8 cellular contexts compared by ENCODE assay signal in genomic region chr6:129774697-129775447, GRCh38.
DNase-seq lines count a peak whose midpoint lies in the region; ATAC-seq lines count a peak whose summit lies in the region.

No MANE protein-coding gene starts in this region.

- peak in 1 of 2 donors; percentile 27 for ATAC-seq in activated T-cell treated with anti-CD3 and anti-CD28 coated beads, Interleukin-2, amount 50 U/mL, for 72 hours (replicated peaks in 1 of 2)

- peaks cover 18% of the 10 kb centered on the region for H3K27me3 Mint-ChIP-seq in activated T-cell treated with anti-CD3 and anti-CD28 coated beads, Interleukin-2, amount 50 U/mL, for 72 hours (ENCODE audit: low read depth)

- no peaks in the 10 kb centered on the region for H3K4me1 Mint-ChIP-seq in activated T-cell treated with anti-CD3 and anti-CD28 coated beads, Interleukin-2, amount 50 U/mL, for 72 hours (ENCODE audit: low read depth)

- no peak overlapping the region for H3K4me3 Mint-ChIP-seq in activated T-cell treated with anti-CD3 and anti-CD28 coated beads, Interleukin-2, amount 50 U/mL, for 72 hours

- H3K9me3 Mint-ChIP-seq in activated T-cell treated with anti-CD3 and anti-CD28 coated beads, Interleukin-2, amount 50 U/mL, for 72 hours, result peaks cover 5 to 11% of the 10 kb centered on the region in 2 donors

- DNase-seq in NCI-H1417 (lab: John Stamatoyannopoulos, UW) (peak; percentile 43 to 77 (median 75)), NCI-H1417 treated with DMSO at 0.1 percent for 48 hours (lab: John Stamatoyannopoulos, UW) (no peak), HS-27A (ENCODE audit: low read depth) (peak; percentile 56), NOMO-1 treated with dmso at 0.1 percent for 144 hours (lab: John Stamatoyannopoulos, UW; ENCODE audit: unreplicated experiment) (peak; percentile 41), foreskin melanocyte (peak; percentile 73), non-pigmented ciliary epithelial cell (ENCODE audit: low read depth) (peak; percentile 60), ureter (ENCODE audit: low spot score) (peak; percentile 60)
- peak; percentile 52 to 60 for DNase-seq in activated T-cell treated with anti-CD3 and anti-CD28 coated beads, Interleukin-2, amount 50 U/mL, for 72 hours

- no peak overlapping the region for H3K27ac Mint-ChIP-seq in activated T-cell treated with anti-CD3 and anti-CD28 coated beads, Interleukin-2, amount 50 U/mL, for 72 hours

- peaks cover 10 to 14% of the 10 kb centered on the region in 2 donors for H3K36me3 Mint-ChIP-seq in activated T-cell treated with anti-CD3 and anti-CD28 coated beads, Interleukin-2, amount 50 U/mL, for 72 hours (ENCODE audit: insufficient read depth in 2 of 2)
